In genomic region chr12:110590059-110590458, GRCh38 we compare ENCODE assay signal across 12 cellular contexts. TPM values are rescaled to one million over a fixed set of nuclear protein-coding genes. Genes with fewer than 3 reads are reported as not detected.
DNase-seq lines count a peak whose midpoint lies in the region; ATAC-seq, FAIRE-seq and TF ChIP-seq lines count a peak whose summit lies in the region.
"Had no signal": no experiment of that assay in that cellular context is flagged by ENCODE, and none has a peak within 500 bp of the region (broad histone marks: within the 10 kb centered on the region; RNA-seq: fewer than 3 reads in every experiment).

No MANE protein-coding gene starts in this region.

- no peaks in the 10 kb centered on the region for H3K36me3 ChIP-seq in K562 (ENCODE audit: control insufficient read depth, insufficient read depth, low read length)
- no peaks in the 10 kb centered on the region for H3K36me3 ChIP-seq in skeletal muscle tissue (ENCODE audit: control insufficient read depth in 3 of 3, insufficient read depth in 3 of 3, low read length in 3 of 3)

- no peak for FAIRE-seq in K562 (lab: Jason Lieb, UNC)

- H3K27ac Mint-ChIP-seq in CD14-positive monocyte (peak overlapping the region; percentile 98 to 100 (median 100)), IgD-negative memory B cell (peak overlapping the region; percentile 96 to 99 (median 98)), progenitor cell of endocrine pancreas (no peak overlapping the region)

- no peak for TF ChIP-seq RAD21 in K562 (CRISPR knock-in tag; conservative IDR thresholded peaks at IDR 0.05 in 1 of 2, IDR thresholded peaks at IDR 0.05 in 1 of 2)

- H3K4me3 Mint-ChIP-seq in CD14-positive monocyte (peak overlapping the region in 1 of 2 donors; percentile 53), IgD-negative memory B cell (peak overlapping the region in 3 of 4 donors; percentile 74 to 91 (median 79)), progenitor cell of endocrine pancreas (ENCODE audit: low read depth) (no peak overlapping the region)

- no peaks in the 10 kb centered on the region for H3K9me1 ChIP-seq in K562 (ENCODE audit: control insufficient read depth, insufficient read depth, low read length)

- H3K9me3 ChIP-seq in K562 (replicated peaks; ENCODE audit: control insufficient read depth, insufficient read depth, low read depth, low read length) (no peaks in the 10 kb centered on the region), skeletal muscle tissue (ENCODE audit: control insufficient read depth in 3 of 3, low read length in 3 of 3) (no peaks in the 10 kb centered on the region)

- H3K9me3 Mint-ChIP-seq in CD14-positive monocyte (peaks cover 0 to 5% (median 3%) of the 10 kb centered on the region in 7 donors), IgD-negative memory B cell (no peaks in the 10 kb centered on the region), progenitor cell of endocrine pancreas (ENCODE audit: low read depth) (no peaks in the 10 kb centered on the region)

- 100% methylated on average over 1 of the region's 1 CpG for WGBS in K562 (ENCODE audit: insufficient coverage, low coverage, missing lambda C conversion rate)

- no peak overlapping the region for H3K27ac ChIP-seq in K562 (ENCODE audit: extremely low read depth, low read depth, low read length)
- H3K27ac ChIP-seq in skeletal muscle tissue (ENCODE audit: low read depth, low read length) = peak overlapping the region; percentile 79
- H3K27ac ChIP-seq: KMS-11, PC-9 had no signal

- intact Hi-C loops in CD14-positive monocyte (cut with micrococcal nuclease) = no loop called here
- intact Hi-C loops in K562 (cut with micrococcal nuclease) = no loop called here

- TF ChIP-seq EP300 in K562 (IDR thresholded peaks at IDR 0.05; ENCODE audit: low read length) = no peak

- no peak overlapping the region for H3K4me2 ChIP-seq in K562 (ENCODE audit: insufficient read depth, low read length)
- H3K4me2 ChIP-seq: KMS-11, PC-9 had no signal

- CTCF ChIA-PET in K562 (lab: Yijun Ruan, JAX; ENCODE audit: low intra/inter-chr PET ratio) = no interaction called here

- ATAC-seq in K562 (peak; percentile 71), HG02970 (IDR thresholded peaks at IDR 0.05; ENCODE audit: low FRiP score, unreplicated experiment) (no peak)

- DNase-seq in CD14-positive monocyte (ENCODE audit: low spot score) = no peak
- DNase-seq in K562 (ENCODE audit: extremely low read depth in 1 of 4, low spot score in 3 of 4) = no peak
- DNase-seq in progenitor cell of endocrine pancreas (ENCODE audit: low spot score, unreplicated experiment) = no peak
- DNase-seq in amniotic stem cell (lab: John Stamatoyannopoulos, UW) = no peak
- DNase-seq in HUDEP-2 (lab: John Stamatoyannopoulos, UW; ENCODE audit: unreplicated experiment in 76 of 76) = no peak
- DNase-seq: NCI-H1417 treated with DMSO at 0.1 percent for 48 hours; PC-9; stimulated activated CD4-positive, alpha-beta T cell treated with anti-CD3 and anti-CD28 coated beads, Interleukin-1b, Interleukin-23, amount 100 ng/mL, for 48 hours had no signal

- H3K4me1 Mint-ChIP-seq in CD14-positive monocyte (peaks cover 42% of the 10 kb centered on the region), IgD-negative memory B cell (peaks cover 24 to 34% (median 30%) of the 10 kb centered on the region in 3 donors), progenitor cell of endocrine pancreas (ENCODE audit: low read depth) (peaks cover 16% of the 10 kb centered on the region)

- no TSS peak for BruUV-seq in K562 (replicated peaks; lab: Mats Ljungman, UMichigan)

- H3K4me1 ChIP-seq in K562 (replicated peaks in 1 of 2; ENCODE audit: control insufficient read depth in 2 of 2, insufficient read depth in 2 of 2, low read length in 2 of 2) = peaks cover 0 to 7% of the 10 kb centered on the region in 2 experiments; a peak in 4 of 5 replicates
- peaks cover 29 to 38% (median 33%) of the 10 kb centered on the region in 3 donors for H3K4me1 ChIP-seq in skeletal muscle tissue (ENCODE audit: control insufficient read depth in 3 of 3, insufficient read depth in 3 of 3, low read length in 3 of 3)

- in situ Hi-C loops in K562 (cut with MboI) = loop anchor here (10.0 kb wide), 1 partner anchor 495 kb away; no protein-coding TSS in a partner anchor

- H3K9ac ChIP-seq in K562 (ENCODE audit: insufficient read depth in 1 of 2, low read depth in 2 of 2, low read length in 2 of 2) = no peak overlapping the region
- H3K9ac ChIP-seq in skeletal muscle tissue (ENCODE audit: low read depth in 1 of 3, low read length in 3 of 3) = no peak overlapping the region
- H3K9ac ChIP-seq: KMS-11 had no signal

- TF ChIP-seq CTCF in CD14-positive monocyte (IDR thresholded peaks at IDR 0.05) (no peak), K562 (IDR thresholded peaks at IDR 0.05 in 2 of 3, conservative IDR thresholded peaks at IDR 0.05 in 1 of 3; ENCODE audit: insufficient read depth in 2 of 3, low read depth in 1 of 3, low read length in 3 of 3) (no peak), progenitor cell of endocrine pancreas (IDR thresholded peaks at IDR 0.05; ENCODE audit: unreplicated experiment) (no peak)

- H3K27me3 Mint-ChIP-seq in CD14-positive monocyte (ENCODE audit: low read depth in 3 of 3) (peaks cover 0 to 2% (median 0%) of the 10 kb centered on the region in 3 donors), IgD-negative memory B cell (peaks cover 3% of the 10 kb centered on the region), progenitor cell of endocrine pancreas (no peaks in the 10 kb centered on the region)

- H3K27me3 ChIP-seq in K562 (ENCODE audit: control insufficient read depth in 2 of 2, insufficient read depth in 2 of 2, low read length in 2 of 2) = no peaks in the 10 kb centered on the region
- no peaks in the 10 kb centered on the region for H3K27me3 ChIP-seq in skeletal muscle tissue (ENCODE audit: control insufficient read depth in 3 of 3, insufficient read depth in 3 of 3, low read length in 3 of 3)

- POLR2A ChIA-PET in K562 (lab: Yijun Ruan, JAX) = interaction anchor here (0.6 to 1.5 kb wide), 5 partner anchors 41 to 122 kb away, joined by 3 to 9 read pairs (median 3); partner anchors contain the start of genes FAM216A and GPN3

- H3K79me2 ChIP-seq in K562 (ENCODE audit: control insufficient read depth, insufficient read depth, low read length) = no peaks in the 10 kb centered on the region

- TF ChIP-seq POLR2A in K562 (conservative IDR thresholded peaks at IDR 0.05) = no peak

- no peak overlapping the region for H3K4me3 ChIP-seq in K562
- no peak overlapping the region for H3K4me3 ChIP-seq in skeletal muscle tissue (ENCODE audit: low read length in 3 of 3)
- H3K4me3 ChIP-seq: PC-9 had no signal

- H3K36me3 Mint-ChIP-seq in CD14-positive monocyte = peaks cover 0 to 3% of the 10 kb centered on the region in 2 donors
- H3K36me3 Mint-ChIP-seq in IgD-negative memory B cell = no peaks in the 10 kb centered on the region
- no peaks in the 10 kb centered on the region for H3K36me3 Mint-ChIP-seq in progenitor cell of endocrine pancreas (ENCODE audit: insufficient read depth)

- peak overlapping the region; percentile 22; the same call in 1 of the 2 replicates for H2AFZ ChIP-seq in K562 (ENCODE audit: low read depth, low read length)
- H2AFZ ChIP-seq: PC-9 had no signal

- H4K20me1 ChIP-seq in K562 (replicated peaks; ENCODE audit: control insufficient read depth, insufficient read depth, low read length) = no peaks in the 10 kb centered on the region

RNA-seq across cellular contexts. Expression of gene PPTC7, which starts 6.9 kb away (rescaled TPM):
- polyA plus RNA-seq in CD14-positive monocyte (10 to 100 TPM; 11.6 to 15.1 TPM), IgD-negative memory B cell (10.1 TPM), K562 (2011; rRNA removed) (21.6 and 23.1 TPM in 2 replicates), K562 (2014; fragmentation: Illumina TruSeq; extraction: Trizol) (18.2 and 19.5 TPM in 2 replicates), K562 (2014; fragmentation: Nextera tagmentation; extraction: Ambion mirVana) (1 to 10 TPM; 2.6 to 4.7 TPM), K562 (2014; rRNA removed) (15.2 and 16.9 TPM in 2 replicates)
- total RNA-seq in K562 (2011; cell fraction: chromatin; rRNA removed; ENCODE audit: low replicate concordance) = 18.9 and 40.1 TPM in 2 replicates
- total RNA-seq in K562 (2011; cell fraction: nucleolus; rRNA removed) = 12.0 and 15.0 TPM in 2 replicates
- 29.2 and 51.3 TPM in 2 replicates for total RNA-seq in K562 (2011; cell fraction: nucleoplasm; rRNA removed)
- total RNA-seq in K562 (2014; rRNA removed) (5.3 and 5.4 TPM in 2 replicates), K562 (2014; rRNA removed; fragmentation: Illumina TruSeq; extraction: Trizol) (11.9 and 12.1 TPM in 2 replicates), K562 (2015; rRNA removed; fragmentation: Illumina TruSeq; extraction: Trizol) (7.6 and 8.0 TPM in 2 replicates), K562 (2021) (19.3 and 21.8 TPM in 2 replicates), skeletal muscle tissue (6.3 TPM), progenitor cell of endocrine pancreas (13.7 and 15.1 TPM in 2 replicates)
- 7.9 and 14.3 TPM in 2 replicates for polyA plus RNA-seq in K562 (2011; cell fraction: cytosol; rRNA removed)
- polyA plus RNA-seq in K562 (2011; cell fraction: nucleus; rRNA removed) = 17.9 and 24.3 TPM in 2 replicates
- polyA plus RNA-seq in K562 (2012) = 13.8 and 15.4 TPM in 2 replicates
- 36.0 and 39.7 TPM in 2 replicates for polyA minus RNA-seq in K562 (2011; rRNA and poly(A)+ RNA removed)
- polyA minus RNA-seq in K562 (2011; cell fraction: cytosol; rRNA and poly(A)+ RNA removed) = 14.9 and 17.1 TPM in 2 replicates
- polyA minus RNA-seq in K562 (2011; cell fraction: nucleus; rRNA and poly(A)+ RNA removed) = 11.0 and 20.3 TPM in 2 replicates

RNA-seq across cellular contexts. Expression of gene TCTN1, which starts 23.9 kb away (rescaled TPM):
- 1 to 10 TPM; 4.5 to 6.1 TPM for polyA plus RNA-seq in CD14-positive monocyte
- polyA plus RNA-seq in IgD-negative memory B cell = 24.2 TPM
- 16.6 and 18.2 TPM in 2 replicates for total RNA-seq in K562 (2011; cell fraction: chromatin; rRNA removed; ENCODE audit: low replicate concordance)
- total RNA-seq in K562 (2011; cell fraction: nucleolus; rRNA removed) = 8.3 and 13.5 TPM in 2 replicates
- 15.0 and 27.9 TPM in 2 replicates for total RNA-seq in K562 (2011; cell fraction: nucleoplasm; rRNA removed)
- total RNA-seq in K562 (2014; rRNA removed) = 5.1 and 5.5 TPM in 2 replicates
- 3.7 and 4.7 TPM in 2 replicates for total RNA-seq in K562 (2014; rRNA removed; fragmentation: Illumina TruSeq; extraction: Trizol)
- 5.1 and 6.3 TPM in 2 replicates for total RNA-seq in K562 (2015; rRNA removed; fragmentation: Illumina TruSeq; extraction: Trizol)
- total RNA-seq in K562 (2021) = 3.8 and 4.0 TPM in 2 replicates
- polyA plus RNA-seq in K562 (2011; rRNA removed) = 11.4 and 12.5 TPM in 2 replicates
- polyA plus RNA-seq in K562 (2011; cell fraction: cytosol; rRNA removed) = 9.8 and 10.2 TPM in 2 replicates
- 26.2 and 26.6 TPM in 2 replicates for polyA plus RNA-seq in K562 (2011; cell fraction: nucleus; rRNA removed)
- 6.4 and 15.2 TPM in 2 replicates for polyA plus RNA-seq in K562 (2012)
- 4.2 and 5.7 TPM in 2 replicates for polyA plus RNA-seq in K562 (2014; fragmentation: Illumina TruSeq; extraction: Trizol)
- polyA plus RNA-seq in K562 (2014; fragmentation: Nextera tagmentation; extraction: Ambion mirVana) = under 1 TPM; 0.32 to 0.98 TPM
- 3.7 and 7.2 TPM in 2 replicates for polyA plus RNA-seq in K562 (2014; rRNA removed)
- 9.4 and 10.4 TPM in 2 replicates for polyA minus RNA-seq in K562 (2011; rRNA and poly(A)+ RNA removed)
- polyA minus RNA-seq in K562 (2011; cell fraction: cytosol; rRNA and poly(A)+ RNA removed) = 2.3 and 5.8 TPM in 2 replicates
- polyA minus RNA-seq in K562 (2011; cell fraction: nucleus; rRNA and poly(A)+ RNA removed) = 10.5 and 16.1 TPM in 2 replicates
- total RNA-seq in skeletal muscle tissue = 14.1 TPM
- total RNA-seq in progenitor cell of endocrine pancreas = 72.6 and 84.0 TPM in 2 replicates
